ENCODE assay signal across 15 cellular contexts in genomic region chr17:35284955-35285354, GRCh38. TPM values are rescaled to one million over a fixed set of nuclear protein-coding genes. Genes with fewer than 3 reads are reported as not detected.
DNase-seq lines count a peak whose midpoint lies in the region; ATAC-seq and TF ChIP-seq lines count a peak whose summit lies in the region.
"Had no signal": no experiment of that assay in that cellular context is flagged by ENCODE, and none has a peak within 500 bp of the region (broad histone marks: within the 10 kb centered on the region; RNA-seq: fewer than 3 reads in every experiment).

No MANE protein-coding gene starts in this region.

- H3K27ac Mint-ChIP-seq in CD4-positive, CD25-positive, alpha-beta regulatory T cell: peak overlapping the region; percentile 19 to 73 (median 68)
- H3K27ac Mint-ChIP-seq in stimulated activated naive B cell treated with anti-CD40 and anti-IgM and Interleukin-4, amounts not matched to agents 10 μg/mL and 1 μg/mL and 100 μg/mL, for 72 hours: peak overlapping the region; percentile 10
- H3K27ac Mint-ChIP-seq: B cell had no signal

- TF ChIP-seq POLR2A in NB4 (IDR thresholded peaks at IDR 0.05; ENCODE audit: extremely low read depth, insufficient read length): no peak

- peaks cover 0 to 8% (median 3%) of the 10 kb centered on the region in 7 donors for H3K9me3 Mint-ChIP-seq in CD4-positive, CD25-positive, alpha-beta regulatory T cell
- H3K9me3 Mint-ChIP-seq in stimulated activated naive B cell treated with anti-CD40 and anti-IgM and Interleukin-4, amounts not matched to agents 10 μg/mL and 1 μg/mL and 100 μg/mL, for 72 hours: peaks cover 4 to 6% of the 10 kb centered on the region in 2 donors

- H3K27ac ChIP-seq in CD4-positive, CD25-positive, alpha-beta regulatory T cell (ENCODE audit: insufficient read depth, low read length, poor library complexity, severe bottlenecking): no peak overlapping the region
- H3K27ac ChIP-seq: BLaER1 treated with 17β-estradiol and CSF1 and Interleukin-3, amounts not matched to agents 10 nM and 100 nM had no signal

- peaks cover 8% of the 10 kb centered on the region for H3K27me3 Mint-ChIP-seq in CD4-positive, CD25-positive, alpha-beta regulatory T cell
- H3K27me3 Mint-ChIP-seq in stimulated activated naive B cell treated with anti-CD40 and anti-IgM and Interleukin-4, amounts not matched to agents 10 μg/mL and 1 μg/mL and 100 μg/mL, for 72 hours: peaks cover 9 to 10% of the 10 kb centered on the region in 2 donors

- no peaks in the 10 kb centered on the region for H3K27me3 ChIP-seq in CD4-positive, CD25-positive, alpha-beta regulatory T cell (ENCODE audit: control insufficient read depth, insufficient read depth, low read length)
- H3K27me3 ChIP-seq: BLaER1 treated with 17β-estradiol and CSF1 and Interleukin-3, amounts not matched to agents 10 nM and 100 nM had no signal

- DNase-seq in CD4-positive, CD25-positive, alpha-beta regulatory T cell: no peak
- DNase-seq in GM10266 (ENCODE audit: extremely low spot score) (peak; percentile 1), NB4 (ENCODE audit: low read depth) (peak; percentile 6), head of caudate nucleus (no peak)
- DNase-seq in stimulated activated naive B cell treated with anti-CD40 and anti-IgM and Interleukin-4, amounts not matched to agents 10 μg/mL and 1 μg/mL and 100 μg/mL, for 72 hours: no peak
- no peak for DNase-seq in activated effector memory CD4-positive, alpha-beta T cell treated with anti-CD3 and anti-CD28 coated beads, Interleukin-2, amount 50 U/mL, for 16 hours
- DNase-seq: DMS153, DMS79, GDM1, IMR-90 had no signal

- H3K36me3 Mint-ChIP-seq in CD4-positive, CD25-positive, alpha-beta regulatory T cell: no peaks in the 10 kb centered on the region
- H3K36me3 Mint-ChIP-seq in stimulated activated naive B cell treated with anti-CD40 and anti-IgM and Interleukin-4, amounts not matched to agents 10 μg/mL and 1 μg/mL and 100 μg/mL, for 72 hours: no peaks in the 10 kb centered on the region

- H3K4me3 Mint-ChIP-seq in CD4-positive, CD25-positive, alpha-beta regulatory T cell: no peak overlapping the region
- no peak overlapping the region for H3K4me3 Mint-ChIP-seq in stimulated activated naive B cell treated with anti-CD40 and anti-IgM and Interleukin-4, amounts not matched to agents 10 μg/mL and 1 μg/mL and 100 μg/mL, for 72 hours
- H3K4me3 Mint-ChIP-seq: B cell had no signal

- no peaks in the 10 kb centered on the region for H3K9me3 ChIP-seq in CD4-positive, CD25-positive, alpha-beta regulatory T cell (ENCODE audit: control insufficient read depth in 2 of 2, low read length in 2 of 2)
- H3K9me3 ChIP-seq: HAP-1 had no signal

- H3K4me1 Mint-ChIP-seq in CD4-positive, CD25-positive, alpha-beta regulatory T cell: peaks cover 18 to 52% (median 24%) of the 10 kb centered on the region in 4 donors
- H3K4me1 Mint-ChIP-seq in stimulated activated naive B cell treated with anti-CD40 and anti-IgM and Interleukin-4, amounts not matched to agents 10 μg/mL and 1 μg/mL and 100 μg/mL, for 72 hours: peaks cover 8 to 14% of the 10 kb centered on the region in 2 donors

- H3K4me1 ChIP-seq in CD4-positive, CD25-positive, alpha-beta regulatory T cell (ENCODE audit: control insufficient read depth, insufficient read depth, low read length, poor library complexity, severe bottlenecking): peaks cover 12% of the 10 kb centered on the region
- H3K4me1 ChIP-seq: HAP-1 had no signal

- intact Hi-C loops in head of caudate nucleus (cut with DNase I): no loop called here

- no peak for ATAC-seq in CD4-positive, CD25-positive, alpha-beta regulatory T cell (ENCODE audit: low read depth in 2 of 2)
- ATAC-seq in stimulated activated naive B cell treated with anti-CD40 and anti-IgM and Interleukin-4, amounts not matched to agents 10 μg/mL and 1 μg/mL and 100 μg/mL, for 72 hours (replicated peaks): no peak
- ATAC-seq in HG02852 (IDR thresholded peaks at IDR 0.05; ENCODE audit: unreplicated experiment): no peak
- ATAC-seq: K562 had no signal

- H3K4me3 ChIP-seq in CD4-positive, CD25-positive, alpha-beta regulatory T cell (ENCODE audit: low read depth, low read length): no peak overlapping the region
- H3K4me3 ChIP-seq in NB4 (ENCODE audit: low read depth, low read length): no peak overlapping the region
- H3K4me3 ChIP-seq: BLaER1 treated with 17β-estradiol and CSF1 and Interleukin-3, amounts not matched to agents 10 nM and 100 nM; HAP-1; K562 had no signal

- TF ChIP-seq CTCF in GM10266 (IDR thresholded peaks at IDR 0.05; ENCODE audit: control insufficient read depth, insufficient read depth, low read depth, missing control alignments) (no peak), NB4 (IDR thresholded peaks at IDR 0.05; ENCODE audit: low read depth, low read length) (no peak)

- no peaks in the 10 kb centered on the region for H3K36me3 ChIP-seq in CD4-positive, CD25-positive, alpha-beta regulatory T cell (ENCODE audit: control insufficient read depth, insufficient read depth, low read length)
- H3K36me3 ChIP-seq: BLaER1 treated with 17β-estradiol and CSF1 and Interleukin-3, amounts not matched to agents 10 nM and 100 nM; HAP-1 had no signal

RNA-seq across cellular contexts. Expression of gene SLFN5, which starts 42.1 kb away (rescaled TPM):
- 221 TPM for total RNA-seq in CD4-positive, CD25-positive, alpha-beta regulatory T cell
- polyA plus RNA-seq in CD4-positive, CD25-positive, alpha-beta regulatory T cell: 100 to 1,000 TPM; 122 to 219 (median 162) TPM

Comparison
In these comparisons a context has a peak if more than half of its experiments do, and no peak if none do; other contexts are left out.
1. DNase-seq: peak in GM10266 (single experiment) and NB4 (single experiment); none in CD4-positive, CD25-positive, alpha-beta regulatory T cell (0 of 3), stimulated activated naive B cell treated with anti-CD40 and anti-IgM and Interleukin-4, amounts not matched to agents 10 μg/mL and 1 μg/mL and 100 μg/mL, for 72 hours (single experiment), head of caudate nucleus (0 of 42) and activated effector memory CD4-positive, alpha-beta T cell treated with anti-CD3 and anti-CD28 coated beads, Interleukin-2, amount 50 U/mL, for 16 hours (single experiment).